10 cellular contexts compared by ENCODE assay signal in the genomic region with DNA sequence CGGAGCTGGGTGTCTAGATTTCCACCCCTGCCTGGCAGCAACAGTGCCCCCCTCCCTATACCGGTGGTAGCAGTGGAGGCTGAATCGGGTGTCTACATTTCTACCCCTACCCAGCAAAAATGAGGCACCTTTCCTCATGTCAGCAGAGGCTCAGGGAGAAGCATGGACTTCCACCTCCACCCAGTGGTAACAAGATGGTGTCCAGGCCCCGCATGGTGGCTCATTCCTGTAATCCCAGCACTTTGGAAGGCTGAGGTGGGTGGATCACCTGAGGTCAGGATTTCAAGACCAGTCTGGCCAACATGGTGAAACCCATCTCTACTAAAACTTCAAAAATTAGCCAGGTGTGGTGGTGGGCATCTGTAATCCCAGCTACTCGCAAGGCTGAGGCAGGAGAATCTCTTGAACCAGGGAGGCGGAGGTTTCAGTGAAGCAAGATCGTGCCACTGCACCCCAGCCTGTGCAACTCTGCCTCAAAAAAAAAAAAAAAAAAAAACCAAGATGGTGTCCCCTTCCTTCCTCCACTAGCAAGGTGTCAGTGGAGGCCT. TPM values are rescaled to one million over a fixed set of nuclear protein-coding genes. Genes with fewer than 3 reads are reported as not detected.
DNase-seq lines count a peak whose midpoint lies in the region; ATAC-seq and TF ChIP-seq lines count a peak whose summit lies in the region.
"Had no signal": no experiment of that assay in that cellular context is flagged by ENCODE, and none has a peak within 500 bp of the region (broad histone marks: within the 10 kb centered on the region; RNA-seq: fewer than 3 reads in every experiment).

No MANE protein-coding gene starts in this region.

- BruUV-seq in A673 (replicated peaks; lab: Mats Ljungman, UMichigan), result no TSS peak

- H3K36me3 Mint-ChIP-seq in activated B cell treated with CpG ODN at 0.5 μM for 24 hours (ENCODE audit: low read depth) (no peaks in the 10 kb centered on the region), mesothelial cell of epicardium (no peaks in the 10 kb centered on the region)

- POLR2A ChIA-PET in A673 (lab: Charles Lee; ENCODE audit: low non-redundant PET), result no interaction called here
- POLR2A ChIA-PET in activated B cell treated with CpG ODN at 0.5 μM for 24 hours (lab: Charles Lee), result interaction anchor here (0.7 kb wide), 1 partner anchor 411 kb away, joined by 4 read pairs; no protein-coding TSS in a partner anchor
- POLR2A ChIA-PET in RWPE1 (lab: Yijun Ruan, JAX; ENCODE audit: low non-redundant PET), result no interaction called here

- ATAC-seq in GM18505 (IDR thresholded peaks at IDR 0.05; ENCODE audit: unreplicated experiment) (peak; percentile 12), activated B cell treated with CpG ODN at 0.5 μM for 24 hours (ENCODE audit: low read depth) (no peak), left lung (no peak)

- H3K27ac Mint-ChIP-seq in activated B cell treated with CpG ODN at 0.5 μM for 24 hours, result no peak overlapping the region
- H3K27ac Mint-ChIP-seq in mesothelial cell of epicardium, result no peak overlapping the region

- H3K4me3 Mint-ChIP-seq in activated B cell treated with CpG ODN at 0.5 μM for 24 hours (peak overlapping the region; percentile 53), mesothelial cell of epicardium (peak overlapping the region; percentile 55)

- H3K9me3 Mint-ChIP-seq in activated B cell treated with CpG ODN at 0.5 μM for 24 hours, result no peaks in the 10 kb centered on the region
- H3K9me3 Mint-ChIP-seq in mesothelial cell of epicardium, result no peaks in the 10 kb centered on the region

- H3K4me1 ChIP-seq in A673 (ENCODE audit: insufficient read depth, low read length, poor library complexity, severe bottlenecking) (peaks cover 10% of the 10 kb centered on the region), left lung (peaks cover 3 to 14% of the 10 kb centered on the region in 2 donors)

- H3K9me3 ChIP-seq in A673 (ENCODE audit: low read depth, low read length, poor library complexity, severe bottlenecking) (no peaks in the 10 kb centered on the region), left lung (no peaks in the 10 kb centered on the region)
- H3K9me3 ChIP-seq: gastrocnemius medialis had no signal

- DNase-seq in A673 (ENCODE audit: low spot score) (no peak), activated B cell treated with CpG ODN at 0.5 μM for 24 hours (no peak), mesothelial cell of epicardium (ENCODE audit: low spot score in 2 of 2, unreplicated experiment in 2 of 2) (no peak), GM19238 (ENCODE audit: insufficient read length, low spot score) (no peak), left lung (no peak), mucosa of gallbladder (ENCODE audit: low spot score) (no peak), RWPE1 (ENCODE audit: low spot score) (no peak)
- DNase-seq: NCI-H2029 treated with DMSO at 0.1 percent for 48 hours had no signal

- no peaks in the 10 kb centered on the region for H3K36me3 ChIP-seq in A673 (ENCODE audit: insufficient read depth, low read length, poor library complexity, severe bottlenecking)
- no peaks in the 10 kb centered on the region for H3K36me3 ChIP-seq in left lung
- H3K36me3 ChIP-seq: gastrocnemius medialis had no signal

- intact Hi-C loops in A673 (cut with micrococcal nuclease; ENCODE audit: unreplicated experiment) (loop anchor here (10.0 kb wide), 1 partner anchor 177 kb away; no protein-coding TSS in a partner anchor), activated B cell treated with CpG ODN at 0.5 μM for 24 hours (cut with micrococcal nuclease) (no loop called here), left lung (cut with DNase I) (no loop called here)

- TF ChIP-seq CTCF in A673 (conservative IDR thresholded peaks at IDR 0.05; ENCODE audit: low read depth, low read length), result no peak
- no peak for TF ChIP-seq CTCF in activated B cell treated with CpG ODN at 0.5 μM for 24 hours (IDR thresholded peaks at IDR 0.05)
- TF ChIP-seq CTCF in mesothelial cell of epicardium (IDR thresholded peaks at IDR 0.05; ENCODE audit: unreplicated experiment), result no peak
- no peak for TF ChIP-seq CTCF in left lung (IDR thresholded peaks at IDR 0.05)
- TF ChIP-seq CTCF in RWPE1 (conservative IDR thresholded peaks at IDR 0.05; ENCODE audit: low read depth), result no peak

- no peak overlapping the region for H3K27ac ChIP-seq in A673 (ENCODE audit: low read depth, low read length, poor library complexity, severe bottlenecking)
- no peak overlapping the region for H3K27ac ChIP-seq in left lung
- no peak overlapping the region for H3K27ac ChIP-seq in RWPE1
- H3K27ac ChIP-seq: gastrocnemius medialis had no signal

- H3K27me3 ChIP-seq in A673 (replicated peaks; ENCODE audit: insufficient read depth, low read depth, low read length, poor library complexity) (no peaks in the 10 kb centered on the region), left lung (no peaks in the 10 kb centered on the region)
- H3K27me3 ChIP-seq: gastrocnemius medialis had no signal

- H3K4me3 ChIP-seq in A673 (ENCODE audit: low read depth, low read length, poor library complexity, severe bottlenecking), result peak overlapping the region; percentile 47
- no peak overlapping the region for H3K4me3 ChIP-seq in left lung

- H3K27me3 Mint-ChIP-seq in activated B cell treated with CpG ODN at 0.5 μM for 24 hours (no peaks in the 10 kb centered on the region), mesothelial cell of epicardium (ENCODE audit: low read depth) (peaks cover 16% of the 10 kb centered on the region)

- no peak for TF ChIP-seq POLR2A in GM18505 (IDR thresholded peaks at IDR 0.05; ENCODE audit: borderline replicate concordance, extremely low read depth, insufficient read depth, insufficient read length)

- H3K4me1 Mint-ChIP-seq in activated B cell treated with CpG ODN at 0.5 μM for 24 hours, result peaks cover 15% of the 10 kb centered on the region
- peaks cover 3% of the 10 kb centered on the region for H3K4me1 Mint-ChIP-seq in mesothelial cell of epicardium

- CTCF ChIA-PET in A673 (lab: Charles Lee) (no interaction called here), activated B cell treated with CpG ODN at 0.5 μM for 24 hours (lab: Charles Lee) (no interaction called here), RWPE1 (lab: Yijun Ruan, JAX) (interaction anchor here (0.6 kb wide), 1 partner anchor 23 kb away, joined by 3 read pairs; no protein-coding TSS in a partner anchor)

RNA-seq across cellular contexts. Expression of a gene that starts 35.5 kb away (rescaled TPM):
- not detected in 2 replicates for total RNA-seq in A673 (2021)
- not detected in 2 replicates for total RNA-seq in activated B cell treated with CpG ODN at 0.5 μM for 24 hours
- total RNA-seq in mesothelial cell of epicardium, result not detected in 3 replicates
- not detected for total RNA-seq in left lung
- total RNA-seq in mucosa of gallbladder, result not detected
- total RNA-seq: gastrocnemius medialis had no signal
